24 cellular contexts compared by ENCODE assay signal in genomic region chr2:175576270-175576669, GRCh38.
A peak's percentile ranks its signal among the peaks of the same experiment; 100 is the strongest.
DNase-seq lines count a peak whose midpoint lies in the region; ATAC-seq and TF ChIP-seq lines count a peak whose summit lies in the region.
"Had no signal": no experiment of that assay in that cellular context is flagged by ENCODE, and none has a peak within 500 bp of the region (broad histone marks: within the 10 kb centered on the region; RNA-seq: fewer than 3 reads in every experiment).

No MANE protein-coding gene starts in this region.

- H3K27ac ChIP-seq in GM23338 (ENCODE audit: low read depth) = no peak overlapping the region
- H3K27ac ChIP-seq: dorsolateral prefrontal cortex, gastrocnemius medialis, prostate gland, skin epidermis had no signal

- H3K9me3 Mint-ChIP-seq in GM23338 (no peaks in the 10 kb centered on the region), mesothelial cell of epicardium (no peaks in the 10 kb centered on the region)
- no peaks in the 10 kb centered on the region for H3K9me3 Mint-ChIP-seq in natural killer cell treated with Interleukin-12 subunit alpha and Interleukin-12 subunit beta and Interleukin-15 and Interleukin-18, amount 100 ng/mL, for 72 hours
- H3K9me3 Mint-ChIP-seq: activated CD4-positive, alpha-beta T cell treated with anti-CD3 and anti-CD28 coated beads, Interleukin-2, amount 10 ng/mL, durations not matched to agents 7 days and 5 days; T-cell had no signal

- H3F3A ChIP-seq in GM23338 (replicated peaks; ENCODE audit: low read depth) = no peaks in the 10 kb centered on the region

- no peaks in the 10 kb centered on the region for H3K79me2 ChIP-seq in GM23338 (replicated peaks; ENCODE audit: insufficient read depth)

- H3K36me3 ChIP-seq in GM23338 (ENCODE audit: insufficient read depth) = no peaks in the 10 kb centered on the region
- H3K36me3 ChIP-seq: gastrocnemius medialis, prostate gland had no signal

- H3K4me3 ChIP-seq in GM23338 = no peak overlapping the region
- H3K4me3 ChIP-seq: dorsolateral prefrontal cortex, gastrocnemius medialis, prostate gland, skin epidermis had no signal

- H2AFZ ChIP-seq in GM23338 = no peak overlapping the region

- H3K4me2 ChIP-seq in GM23338 = no peak overlapping the region

- H3K4me1 Mint-ChIP-seq in GM23338 (peaks cover 25% of the 10 kb centered on the region), mesothelial cell of epicardium (no peaks in the 10 kb centered on the region)
- H3K4me1 Mint-ChIP-seq in natural killer cell treated with Interleukin-12 subunit alpha and Interleukin-12 subunit beta and Interleukin-15 and Interleukin-18, amount 100 ng/mL, for 72 hours (ENCODE audit: low read depth in 2 of 2) = peaks cover 31% of the 10 kb centered on the region in 2 donors

- H3K4me1 ChIP-seq in GM23338 (ENCODE audit: insufficient read depth) = peaks cover 4% of the 10 kb centered on the region; the same call in 1 of the 2 replicates
- H3K4me1 ChIP-seq: gastrocnemius medialis, prostate gland had no signal

- peak overlapping the region; percentile 65; the same call in 1 of the 2 replicates for H3K27ac Mint-ChIP-seq in GM23338
- H3K27ac Mint-ChIP-seq in natural killer cell treated with Interleukin-12 subunit alpha and Interleukin-12 subunit beta and Interleukin-15 and Interleukin-18, amount 100 ng/mL, for 72 hours = peak overlapping the region in 1 of 2 donors; percentile 67
- H3K27ac Mint-ChIP-seq in mesothelial cell of epicardium = no peak overlapping the region
- H3K27ac Mint-ChIP-seq: activated CD4-positive, alpha-beta T cell treated with anti-CD3 and anti-CD28 coated beads, Interleukin-2, amount 10 ng/mL, durations not matched to agents 7 days and 5 days; T-cell had no signal

- TF ChIP-seq CTCF in GM23338 (conservative IDR thresholded peaks at IDR 0.05; ENCODE audit: low read depth in 2 of 2) (no peak), mesothelial cell of epicardium (IDR thresholded peaks at IDR 0.05; ENCODE audit: unreplicated experiment) (no peak)

- H3K36me3 Mint-ChIP-seq in GM23338 (ENCODE audit: low read depth) (no peaks in the 10 kb centered on the region), mesothelial cell of epicardium (no peaks in the 10 kb centered on the region)
- H3K36me3 Mint-ChIP-seq in natural killer cell treated with Interleukin-12 subunit alpha and Interleukin-12 subunit beta and Interleukin-15 and Interleukin-18, amount 100 ng/mL, for 72 hours = peaks cover 9% of the 10 kb centered on the region
- H3K36me3 Mint-ChIP-seq: T-cell had no signal

- ATAC-seq in GM18502 (IDR thresholded peaks at IDR 0.05; ENCODE audit: poor library complexity, unreplicated experiment) (peak; percentile 19), GM23338 (peak; percentile 67; the same call in 2 of the 3 replicates), HG03571 (IDR thresholded peaks at IDR 0.05; ENCODE audit: unreplicated experiment) (peak; percentile 13)
- no peak for ATAC-seq in natural killer cell treated with Interleukin-12 subunit alpha and Interleukin-12 subunit beta and Interleukin-15 and Interleukin-18, amount 100 ng/mL, for 72 hours
- ATAC-seq: gastrocnemius medialis; naive thymus-derived CD8-positive, alpha-beta T cell had no signal

- H3K27me3 Mint-ChIP-seq in GM23338 (ENCODE audit: insufficient read depth, low read depth, poor library complexity) (peaks cover 7% of the 10 kb centered on the region), mesothelial cell of epicardium (ENCODE audit: low read depth) (peaks cover 13% of the 10 kb centered on the region)
- H3K27me3 Mint-ChIP-seq in natural killer cell treated with Interleukin-12 subunit alpha and Interleukin-12 subunit beta and Interleukin-15 and Interleukin-18, amount 100 ng/mL, for 72 hours = peaks cover 39 to 51% of the 10 kb centered on the region in 2 donors

- H3K4me3 Mint-ChIP-seq in GM23338 (no peak overlapping the region), mesothelial cell of epicardium (no peak overlapping the region)
- peak overlapping the region; percentile 71 for H3K4me3 Mint-ChIP-seq in natural killer cell treated with Interleukin-12 subunit alpha and Interleukin-12 subunit beta and Interleukin-15 and Interleukin-18, amount 100 ng/mL, for 72 hours
- H3K4me3 Mint-ChIP-seq: activated CD4-positive, alpha-beta T cell treated with anti-CD3 and anti-CD28 coated beads, Interleukin-2, amount 10 ng/mL, durations not matched to agents 7 days and 5 days; T-cell had no signal

- DNase-seq in GM23338 (ENCODE audit: low spot score) = no peak
- no peak for DNase-seq in natural killer cell treated with Interleukin-12 subunit alpha and Interleukin-12 subunit beta and Interleukin-15 and Interleukin-18, amount 100 ng/mL, for 72 hours (ENCODE audit: low spot score)
- no peak for DNase-seq in NK-92 (lab: John Stamatoyannopoulos, UW; ENCODE audit: unreplicated experiment)
- no peak for DNase-seq in cerebellum (ENCODE audit: low spot score)
- DNase-seq in mesothelial cell of epicardium (ENCODE audit: low spot score in 2 of 2, unreplicated experiment in 2 of 2) = no peak
- DNase-seq: activated CD4-positive, alpha-beta T cell treated with anti-CD3 and anti-CD28 coated beads, Interleukin-2, amount 10 ng/mL, durations not matched to agents 7 days and 5 days; activated gamma-delta T cell treated with Interleukin-2 at 50 U/mL for 16 hours; activated T-cell treated with anti-CD3 and anti-CD28 coated beads for 4 hours; amygdala; dorsolateral prefrontal cortex; gastrocnemius medialis; kidney glomerular epithelial cell; mesendoderm; NCI-H1417 treated with DMSO at 0.1 percent for 48 hours; NCI-H526; SHP77 treated with DMSO at 0.1 percent for 48 hours; stimulated activated CD4-positive, alpha-beta T cell treated with anti-CD3 and anti-CD28 coated beads, Interleukin-4, amount 100 ng/mL, for 1 hour; substantia nigra had no signal

- H4K20me1 ChIP-seq in GM23338 (replicated peaks; ENCODE audit: insufficient read depth) = no peaks in the 10 kb centered on the region

- H3K27me3 ChIP-seq in GM23338 (ENCODE audit: insufficient read depth) = no peaks in the 10 kb centered on the region
- H3K27me3 ChIP-seq: gastrocnemius medialis had no signal

- H3K9me2 ChIP-seq in GM23338 (ENCODE audit: insufficient read depth) = 0 out of 2 replicates have a peak, but pooled peaks cover 4% of the 10 kb centered on the region

TF ChIP-seq in GM23338, 12 proteins besides CTCF, POLR2A, EP300 and RAD21 (continues in another document):
- TF ChIP-seq ZNF462 (CRISPR knock-in tag; IDR thresholded peaks at IDR 0.05) = no peak
- no peak for TF ChIP-seq EZH2 (IDR thresholded peaks at IDR 0.05; ENCODE audit: low read depth, unreplicated experiment)

Comparison
In these comparisons a context has a peak if more than half of its experiments do, and no peak if none do; other contexts are left out.
1. ATAC-seq: peak in GM18502 (single experiment), GM23338 (single experiment) and HG03571 (single experiment); none in natural killer cell treated with Interleukin-12 subunit alpha and Interleukin-12 subunit beta and Interleukin-15 and Interleukin-18, amount 100 ng/mL, for 72 hours (0 of 2).